1 cellular context compared by ENCODE assay signal in the genomic region with DNA sequence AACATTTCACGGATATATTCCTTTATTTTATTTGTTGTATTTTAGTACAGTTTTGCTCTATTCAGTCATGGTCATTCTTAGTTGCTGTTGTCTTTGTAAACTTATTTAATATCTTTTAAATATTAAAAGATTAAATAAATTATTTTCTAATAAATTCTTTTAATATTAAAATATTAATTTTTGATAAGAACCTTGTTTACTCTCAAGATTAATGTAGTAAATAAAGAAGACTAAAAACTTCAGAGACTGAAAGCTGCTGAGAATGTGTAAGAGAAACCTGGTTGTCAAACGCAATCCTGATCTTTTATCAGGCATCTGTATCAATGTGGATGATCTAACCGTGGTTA.
TF ChIP-seq lines count a peak whose summit lies in the region.

No MANE protein-coding gene starts in this region.

TF ChIP-seq in IMR-90, 13 proteins besides CTCF, POLR2A, EP300 and RAD21 (continued from another document):
- TF ChIP-seq CHD1 (IDR thresholded peaks at IDR 0.05; ENCODE audit: low read depth, low read length) (no peak), MAFK (IDR thresholded peaks at IDR 0.05; ENCODE audit: low read depth, low read length) (no peak), MXI1 (IDR thresholded peaks at IDR 0.05; ENCODE audit: borderline replicate concordance, low read depth, low read length) (no peak)
- TF ChIP-seq, protein P1, sequence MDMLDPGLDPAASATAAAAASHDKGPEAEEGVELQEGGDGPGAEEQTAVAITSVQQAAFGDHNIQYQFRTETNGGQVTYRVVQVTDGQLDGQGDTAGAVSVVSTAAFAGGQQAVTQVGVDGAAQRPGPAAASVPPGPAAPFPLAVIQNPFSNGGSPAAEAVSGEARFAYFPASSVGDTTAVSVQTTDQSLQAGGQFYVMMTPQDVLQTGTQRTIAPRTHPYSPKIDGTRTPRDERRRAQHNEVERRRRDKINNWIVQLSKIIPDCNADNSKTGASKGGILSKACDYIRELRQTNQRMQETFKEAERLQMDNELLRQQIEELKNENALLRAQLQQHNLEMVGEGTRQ (IDR thresholded peaks at IDR 0.05; ENCODE audit: low read depth, low read length), result no peak
